29 cellular contexts compared by ENCODE assay signal in the genomic region with DNA sequence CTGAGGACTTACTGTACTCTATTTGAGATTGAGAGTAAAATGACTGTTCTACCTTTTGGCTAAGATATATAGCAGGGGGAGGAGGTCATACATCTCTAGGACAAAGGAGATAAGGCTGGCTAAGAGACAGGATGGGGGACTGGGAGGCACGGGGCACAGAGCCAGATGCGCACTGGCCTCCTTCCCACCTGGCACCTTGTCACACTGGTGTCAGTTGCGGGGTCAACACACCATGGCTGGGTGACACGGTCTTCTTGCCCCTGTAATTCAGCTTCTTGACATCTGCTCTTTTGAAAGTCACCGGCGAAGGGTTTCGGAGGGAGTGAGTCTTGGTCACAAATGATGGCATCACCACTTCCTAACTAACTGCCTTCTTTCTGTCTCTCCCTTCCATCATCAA.
"Had no signal": no experiment of that assay in that cellular context is flagged by ENCODE, and none has a peak within 500 bp of the region (broad histone marks: within the 10 kb centered on the region; RNA-seq: fewer than 3 reads in every experiment).

No MANE protein-coding gene starts in this region.

- H3K27ac ChIP-seq: brain microvascular endothelial cell, epithelial cell of prostate, esophagus squamous epithelium, gastroesophageal sphincter, WERI-Rb-1 had no signal

- ATAC-seq: activated CD4-positive, CD25-positive, alpha-beta regulatory T cell treated with anti-CD3 and anti-CD28 coated beads, Interleukin-2, amount 50 U/mL, for 24 hours; activated CD8-positive, alpha-beta T cell treated with anti-CD3 and anti-CD28 coated beads for 36 hours; activated T-cell treated with anti-CD3 and anti-CD28 coated beads, Interleukin-2, amount 50 U/mL, for 4 hours; activated T-helper 17 cell treated with anti-CD3 and anti-CD28 coated beads, Interleukin-2, amount 50 U/mL, for 72 hours; effector memory CD8-positive, alpha-beta T cell; gastroesophageal sphincter; T-helper 17 cell had no signal

- H3K27me3 ChIP-seq: brain microvascular endothelial cell had no signal

- H3K36me3 ChIP-seq: brain microvascular endothelial cell, esophagus squamous epithelium, gastroesophageal sphincter, WERI-Rb-1 had no signal

- H3K4me1 ChIP-seq: esophagus squamous epithelium, gastroesophageal sphincter had no signal

- H3K4me3 ChIP-seq: esophagus squamous epithelium, gastroesophageal sphincter had no signal

- DNase-seq: activated B cell treated with CpG ODN at 0.5 μM for 24 hours; activated CD4-positive, alpha-beta T cell treated with anti-CD3 and anti-CD28 coated beads for 48 hours; activated CD4-positive, alpha-beta T cell treated with anti-CD3 and anti-CD28 coated beads, Interleukin-2, amount 50 U/mL, for 1 hour; activated CD4-positive, alpha-beta T cell treated with anti-CD3 and anti-CD28 coated beads, Interleukin-2, amount 50 U/mL, for 48 hours; activated CD8-positive, alpha-beta memory T cell treated with anti-CD3 and anti-CD28 coated beads for 24 hours; activated CD8-positive, alpha-beta T cell treated with anti-CD3 and anti-CD28 coated beads for 36 hours; activated effector memory CD4-positive, alpha-beta T cell treated with Interleukin-2 at 50 U/mL for 16 hours; activated gamma-delta T cell treated with Interleukin-2 at 50 U/mL for 16 hours; activated naive CD4-positive, alpha-beta T cell treated with anti-CD3 and anti-CD28 coated beads, Interleukin-2, amount 50 U/mL, for 16 hours; activated naive CD4-positive, alpha-beta T cell treated with Interleukin-2 at 50 U/mL for 16 hours; activated T-cell treated with anti-CD3 and anti-CD28 coated beads, Interleukin-2, amount 50 U/mL, for 4 hours; amniotic stem cell; anterior cingulate cortex; brain microvascular endothelial cell; caudate nucleus; cortex of kidney; dermis blood vessel endothelial cell; effector CD4-positive, alpha-beta T cell; effector memory CD8-positive, alpha-beta T cell; esophagus squamous epithelium; foreskin melanocyte; T-helper 1 cell; T-helper 17 cell; T1000; WERI-Rb-1 had no signal

- H3K9me3 ChIP-seq: gastroesophageal sphincter had no signal
